Comparison of ENCODE assay signal across 12 cellular contexts in genomic region chr16:88684569-88685155, GRCh38. TPM values are rescaled to one million over a fixed set of nuclear protein-coding genes. Genes with fewer than 3 reads are reported as not detected.
DNase-seq lines count a peak whose midpoint lies in the region; ATAC-seq, FAIRE-seq and TF ChIP-seq lines count a peak whose summit lies in the region.
"Had no signal": no experiment of that assay in that cellular context is flagged by ENCODE, and none has a peak within 500 bp of the region (broad histone marks: within the 10 kb centered on the region; RNA-seq: fewer than 3 reads in every experiment).

No MANE protein-coding gene starts in this region.

- H3K79me2 ChIP-seq in Karpas-422 (ENCODE audit: low read length) (no peaks in the 10 kb centered on the region), GM12878 (ENCODE audit: control insufficient read depth, insufficient read depth, low read length) (no peaks in the 10 kb centered on the region; the same call in 1 of the 2 replicates)

- no peaks in the 10 kb centered on the region for H3K27me3 Mint-ChIP-seq in activated CD4-positive, alpha-beta T cell treated with anti-CD3 and anti-CD28 coated beads for 36 hours

- H2AFZ ChIP-seq in Karpas-422 (ENCODE audit: low read length), result no peak overlapping the region
- no peak overlapping the region for H2AFZ ChIP-seq in GM12878 (ENCODE audit: control insufficient read depth, low read depth, low read length)

- H3K36me3 ChIP-seq in Karpas-422 (ENCODE audit: insufficient read depth, low read length), result no peaks in the 10 kb centered on the region
- no peaks in the 10 kb centered on the region for H3K36me3 ChIP-seq in GM12878 (ENCODE audit: control insufficient read depth in 2 of 2, insufficient read depth in 2 of 2, low read length in 1 of 2)
- H3K36me3 ChIP-seq in psoas muscle (ENCODE audit: insufficient read depth in 1 of 2, low read depth in 1 of 2), result no peaks in the 10 kb centered on the region
- H3K36me3 ChIP-seq: vagina had no signal

- no TSS peak for BruUV-seq in GM12878 (replicated peaks; lab: Mats Ljungman, UMichigan)

- intact Hi-C loops in activated CD4-positive, alpha-beta T cell treated with anti-CD3 and anti-CD28 coated beads for 36 hours (cut with DNase I, micrococcal nuclease), result no loop called here
- intact Hi-C loops in GM12878 (cut with micrococcal nuclease; ENCODE audit: unreplicated experiment), result no loop called here
- intact Hi-C loops in psoas muscle (cut with DNase I), result no loop called here

- TF ChIP-seq POLR2A in GM12878 (IDR thresholded peaks at IDR 0.05; ENCODE audit: low read depth, low read length), result no peak

- TF ChIP-seq CTCF in GM12878 (IDR thresholded peaks at IDR 0.05 in 2 of 3, conservative IDR thresholded peaks at IDR 0.05 in 1 of 3; ENCODE audit: control insufficient read depth in 2 of 3, extremely low read depth in 1 of 3, insufficient read depth in 1 of 3, low read depth in 3 of 3, low read length in 3 of 3) (no peak), psoas muscle (IDR thresholded peaks at IDR 0.05) (no peak)

- TF ChIP-seq RAD21 in GM12878 (IDR thresholded peaks at IDR 0.05; ENCODE audit: insufficient read depth, low read depth, low read length), result no peak

- H3K4me3 ChIP-seq in Karpas-422 (ENCODE audit: low read length), result no peak overlapping the region
- no peak overlapping the region; the same call in 1 of the 2 replicates for H3K4me3 ChIP-seq in GM12878
- H3K4me3 ChIP-seq in psoas muscle, result peak overlapping the region; percentile 86

- no peak for DNase-seq in activated CD4-positive, alpha-beta T cell treated with anti-CD3 and anti-CD28 coated beads for 36 hours
- DNase-seq in activated CD4-positive, alpha-beta T cell treated with anti-CD3 and anti-CD28 coated beads, Interleukin-2, amount 50 U/mL, for 1 hour, result no peak
- DNase-seq in Karpas-422, result peak; percentile 52
- DNase-seq in GM12878 (ENCODE audit: low read depth, low spot score), result no peak
- peak in 1 of 2 donors; percentile 44 for DNase-seq in psoas muscle
- DNase-seq in DMS 273 (lab: John Stamatoyannopoulos, UW; ENCODE audit: unreplicated experiment), result no peak
- no peak for DNase-seq in effector CD8-positive, alpha-beta T cell (lab: John Stamatoyannopoulos, UW)
- DNase-seq in OCI-M1 (lab: John Stamatoyannopoulos, UW), result no peak
- DNase-seq: islet precursor cell, NCI-H2227 treated with DMSO at 0.1 percent for 48 hours had no signal

- RAD21 ChIA-PET in GM12878 (lab: Charles Lee; ENCODE audit: unreplicated experiment), result interaction anchor here (1.0 to 1.2 kb wide), 2 partner anchors 18 to 21 kb away, joined by 3 to 6 read pairs; partner anchors contain the start of gene MVD

- H3K4me1 Mint-ChIP-seq in activated CD4-positive, alpha-beta T cell treated with anti-CD3 and anti-CD28 coated beads for 36 hours, result peaks cover 40% of the 10 kb centered on the region

- H3K4me2 ChIP-seq in Karpas-422 (ENCODE audit: low read depth, low read length, poor library complexity, severe bottlenecking) (peak overlapping the region; percentile 98), GM12878 (ENCODE audit: control insufficient read depth, insufficient read depth) (peak overlapping the region; percentile 92)

- 63% methylated on average over 15 of the region's 15 CpGs for WGBS in GM12878 (ENCODE audit: insufficient coverage, insufficient replicate concordance, low lambda C conversion rate, missing lambda C conversion rate)
- WGBS in psoas muscle, 3 donors, result 42 to 64% (median 50%) methylated on average over 15 of the region's 15 CpGs

- H3K27ac ChIP-seq in Karpas-422 (ENCODE audit: low read length) (no peak overlapping the region), GM12878 (ENCODE audit: control insufficient read depth, insufficient read depth) (no peak overlapping the region), psoas muscle (peak overlapping the region; percentile 79)
- H3K27ac ChIP-seq: vagina had no signal

- H3K9me3 ChIP-seq in Karpas-422 (ENCODE audit: low read length) (no peaks in the 10 kb centered on the region), GM12878 (replicated peaks; ENCODE audit: control insufficient read depth, insufficient read depth, low read length) (no peaks in the 10 kb centered on the region), psoas muscle (no peaks in the 10 kb centered on the region)
- H3K9me3 ChIP-seq: vagina had no signal

- no peak for TF ChIP-seq EP300 in GM12878 (IDR thresholded peaks at IDR 0.05; ENCODE audit: borderline replicate concordance in 1 of 2, control insufficient read depth in 1 of 2, low read depth in 2 of 2, low read length in 2 of 2)

- POLR2A ChIA-PET in activated CD4-positive, alpha-beta T cell treated with anti-CD3 and anti-CD28 coated beads for 36 hours (lab: Charles Lee), result interaction anchor here (1.5 kb wide), 1 partner anchor 21 kb away, joined by 3 read pairs; no protein-coding TSS in a partner anchor
- POLR2A ChIA-PET in GM12878 (lab: Charles Lee), result no interaction called here

- peak overlapping the region; percentile 51 for H3K27ac Mint-ChIP-seq in activated CD4-positive, alpha-beta T cell treated with anti-CD3 and anti-CD28 coated beads for 36 hours

- ATAC-seq in activated CD4-positive, alpha-beta T cell treated with anti-CD3 and anti-CD28 coated beads for 36 hours, result no peak
- ATAC-seq in GM12878, result no peak
- no peak for ATAC-seq in psoas muscle

- no peak for FAIRE-seq in GM12878 (lab: Jason Lieb, UNC)

- peak overlapping the region; percentile 10 for H3K9ac ChIP-seq in Karpas-422 (ENCODE audit: low read length)
- H3K9ac ChIP-seq in GM12878 (ENCODE audit: control insufficient read depth, insufficient read depth, low read length), result peak overlapping the region; percentile 7; the same call in 1 of the 2 replicates

- no peaks in the 10 kb centered on the region for H3K9me3 Mint-ChIP-seq in activated CD4-positive, alpha-beta T cell treated with anti-CD3 and anti-CD28 coated beads for 36 hours (ENCODE audit: low read depth)

- SMC1A ChIA-PET in GM12878 (lab: Charles Lee; ENCODE audit: uncharacterized antibody, unreplicated experiment), result no interaction called here

- in situ Hi-C loops in GM12878 (cut with MboI), result no loop called here

- H3K4me1 ChIP-seq in Karpas-422 (ENCODE audit: low read length), result peaks cover 47% of the 10 kb centered on the region
- peaks cover 40% of the 10 kb centered on the region for H3K4me1 ChIP-seq in GM12878 (ENCODE audit: control insufficient read depth, insufficient read depth, low read length)
- peaks cover 42% of the 10 kb centered on the region for H3K4me1 ChIP-seq in psoas muscle

- H3K4me3 Mint-ChIP-seq in activated CD4-positive, alpha-beta T cell treated with anti-CD3 and anti-CD28 coated beads for 36 hours, result peak overlapping the region; percentile 70

- H3K9me2 ChIP-seq in Karpas-422 (replicated peaks; ENCODE audit: insufficient read depth, low read length), result no peaks in the 10 kb centered on the region

- no peaks in the 10 kb centered on the region for H4K20me1 ChIP-seq in Karpas-422 (ENCODE audit: insufficient read depth, low read depth, low read length)
- H4K20me1 ChIP-seq in GM12878 (ENCODE audit: control insufficient read depth, insufficient read depth), result no peaks in the 10 kb centered on the region

- CTCF ChIA-PET in activated CD4-positive, alpha-beta T cell treated with anti-CD3 and anti-CD28 coated beads for 36 hours (lab: Charles Lee), result interaction anchor here (0.6 to 1.5 kb wide), 11 partner anchors 10 to 227 kb away, joined by 3 to 7 read pairs (median 3); partner anchors contain the start of gene MVD
- CTCF ChIA-PET in GM12878 (lab: Yijun Ruan, JAX), result interaction anchor here (1.1 to 1.3 kb wide), 5 partner anchors 11 to 97 kb away, joined by 3 to 6 read pairs (median 3); partner anchors contain the start of gene MVD

- H3K36me3 Mint-ChIP-seq in activated CD4-positive, alpha-beta T cell treated with anti-CD3 and anti-CD28 coated beads for 36 hours (ENCODE audit: low read depth), result peaks cover 3% of the 10 kb centered on the region

- H3K27me3 ChIP-seq in Karpas-422 (ENCODE audit: low read length) (no peaks in the 10 kb centered on the region), GM12878 (replicated peaks in 1 of 2; ENCODE audit: control insufficient read depth in 2 of 2, insufficient read depth in 2 of 2, low read length in 1 of 2) (no peaks in the 10 kb centered on the region; a peak in 1 of 4 replicates), psoas muscle (ENCODE audit: insufficient read depth in 3 of 3, low read length in 2 of 3) (no peaks in the 10 kb centered on the region)
- H3K27me3 ChIP-seq: vagina had no signal

RNA-seq across cellular contexts. Expression of gene SNAI3, which starts 1.6 kb away (rescaled TPM):
- total RNA-seq in activated CD4-positive, alpha-beta T cell treated with anti-CD3 and anti-CD28 coated beads for 36 hours, result 1 to 10 TPM; 3.6 to 4.1 TPM
- total RNA-seq in Karpas-422 (2014; rRNA removed; shearing (Covaris generic); ENCODE audit: low replicate concordance), result 1.3 and 1.4 TPM in 2 replicates
- 2.4 and 3.1 TPM in 2 replicates for total RNA-seq in GM12878 (2013; cell fraction: nucleolus; rRNA removed)
- total RNA-seq in GM12878 (2014; rRNA removed) (4.7 and 6.5 TPM in 2 replicates), GM12878 (2014; rRNA removed; fragmentation: Illumina TruSeq; extraction: Trizol) (1.2 and 1.7 TPM in 2 replicates), GM12878 (2021) (5.7 and 7.4 TPM in 2 replicates), psoas muscle (1 to 10 TPM; 1.5 to 8.5 (median 4.0) TPM)
- polyA plus RNA-seq in GM12878 (2011; ENCODE audit: low read depth), result 1.5 TPM
- polyA plus RNA-seq in GM12878 (2011; rRNA removed) (0.53 and 1.5 TPM in 2 replicates), GM12878 (2014; fragmentation: Illumina TruSeq; extraction: Trizol) (0.10 and 1.4 TPM in 2 replicates), GM12878 (2014; fragmentation: Nextera tagmentation; extraction: Ambion mirVana) (under 1 TPM; 0.21 to 0.26 TPM), GM12878 (2014; rRNA removed) (4.3 and 6.6 TPM in 2 replicates), GM12878 (2016; fragmentation: Nextera tagmentation; extraction: Ambion mirVana) (1 to 10 TPM; 6.2 to 7.1 TPM), psoas muscle (1 to 10 TPM; 1.2 to 5.3 (median 3.0) TPM)
- polyA plus RNA-seq in GM12878 (2011; cell fraction: cytosol; rRNA removed), result 2.0 and 3.2 TPM in 2 replicates
- 4.2 TPM in 2 replicates for polyA plus RNA-seq in GM12878 (2011; cell fraction: nucleus; rRNA removed)
- polyA plus RNA-seq in GM12878 (2012), result 2.6 and 2.8 TPM in 2 replicates
- 1.1 and 2.2 TPM in 2 replicates for polyA minus RNA-seq in GM12878 (2011; rRNA and poly(A)+ RNA removed)
- 2.3 and 2.4 TPM in 2 replicates for polyA minus RNA-seq in GM12878 (2011; cell fraction: cytosol; rRNA and poly(A)+ RNA removed)
- polyA minus RNA-seq in GM12878 (2011; cell fraction: nucleus; rRNA and poly(A)+ RNA removed), result 0.97 and 2.1 TPM in 2 replicates
- total RNA-seq: M059J, vagina had no signal

RNA-seq across cellular contexts. Expression of gene RNF166, which starts 21.5 kb away (rescaled TPM):
- total RNA-seq in activated CD4-positive, alpha-beta T cell treated with anti-CD3 and anti-CD28 coated beads for 36 hours, result 10 to 100 TPM; 44.0 to 49.7 TPM
- total RNA-seq in Karpas-422 (2014; rRNA removed; shearing (Covaris generic); ENCODE audit: low replicate concordance), result 16.9 and 27.1 TPM in 2 replicates
- 28.0 and 31.3 TPM in 2 replicates for total RNA-seq in GM12878 (2013; cell fraction: nucleolus; rRNA removed)
- total RNA-seq in GM12878 (2014; rRNA removed) (23.3 and 26.4 TPM in 2 replicates), GM12878 (2014; rRNA removed; fragmentation: Illumina TruSeq; extraction: Trizol) (5.2 and 6.4 TPM in 2 replicates), GM12878 (2021) (24.5 and 29.8 TPM in 2 replicates), psoas muscle (10 to 100 TPM; 13.4 to 22.9 (median 15.7) TPM)
- polyA plus RNA-seq in GM12878 (2011; ENCODE audit: low read depth), result 4.3 TPM
- polyA plus RNA-seq in GM12878 (2011; rRNA removed) (4.8 and 8.3 TPM in 2 replicates), GM12878 (2014; fragmentation: Illumina TruSeq; extraction: Trizol) (1.7 and 5.3 TPM in 2 replicates), GM12878 (2014; fragmentation: Nextera tagmentation; extraction: Ambion mirVana) (1 to 10 TPM in 1 of 2 experiments, under 1 TPM in 1; 0.48 to 1.3 TPM), GM12878 (2014; rRNA removed) (32.8 and 35.2 TPM in 2 replicates), GM12878 (2016; fragmentation: Nextera tagmentation; extraction: Ambion mirVana) (10 to 100 TPM; 15.8 to 16.5 TPM), psoas muscle (10 to 100 TPM; 10.1 to 14.9 (median 12.1) TPM)
- polyA plus RNA-seq in GM12878 (2011; cell fraction: cytosol; rRNA removed), result 10.1 and 17.1 TPM in 2 replicates
- polyA plus RNA-seq in GM12878 (2011; cell fraction: nucleus; rRNA removed), result 112 and 135 TPM in 2 replicates
- polyA plus RNA-seq in GM12878 (2012), result 10.8 and 13.5 TPM in 2 replicates
- 4.8 and 16.4 TPM in 2 replicates for polyA minus RNA-seq in GM12878 (2011; rRNA and poly(A)+ RNA removed)
- 9.6 and 9.8 TPM in 2 replicates for polyA minus RNA-seq in GM12878 (2011; cell fraction: cytosol; rRNA and poly(A)+ RNA removed)
- 22.8 and 28.5 TPM in 2 replicates for polyA minus RNA-seq in GM12878 (2011; cell fraction: nucleus; rRNA and poly(A)+ RNA removed)

RNA-seq across cellular contexts. Expression of gene CTU2, which starts 21.6 kb away (rescaled TPM):
- total RNA-seq in activated CD4-positive, alpha-beta T cell treated with anti-CD3 and anti-CD28 coated beads for 36 hours, result 10 to 100 TPM; 29.6 to 36.2 TPM
- total RNA-seq in Karpas-422 (2014; rRNA removed; shearing (Covaris generic); ENCODE audit: low replicate concordance), result 11.3 and 23.8 TPM in 2 replicates
- total RNA-seq in GM12878 (2013; cell fraction: nucleolus; rRNA removed), result 16.7 and 18.4 TPM in 2 replicates
- total RNA-seq in GM12878 (2014; rRNA removed) (17.8 and 23.3 TPM in 2 replicates), GM12878 (2014; rRNA removed; fragmentation: Illumina TruSeq; extraction: Trizol) (11.0 and 12.2 TPM in 2 replicates), GM12878 (2021) (44.5 and 48.5 TPM in 2 replicates), psoas muscle (10 to 100 TPM; 12.4 to 24.1 (median 19.6) TPM)
- polyA plus RNA-seq in GM12878 (2011; ENCODE audit: low read depth), result 12.3 TPM
- polyA plus RNA-seq in GM12878 (2011; rRNA removed) (6.8 and 13.2 TPM in 2 replicates), GM12878 (2014; fragmentation: Illumina TruSeq; extraction: Trizol) (1.5 and 5.6 TPM in 2 replicates), GM12878 (2014; fragmentation: Nextera tagmentation; extraction: Ambion mirVana) (1 to 10 TPM in 1 of 2 experiments, under 1 TPM in 1; 0.32 to 4.0 TPM), GM12878 (2014; rRNA removed) (31.2 and 38.9 TPM in 2 replicates), GM12878 (2016; fragmentation: Nextera tagmentation; extraction: Ambion mirVana) (10 to 100 TPM; 33.2 to 43.4 TPM), psoas muscle (10 to 100 TPM; 20.2 to 24.1 (median 21.9) TPM)
- polyA plus RNA-seq in GM12878 (2011; cell fraction: cytosol; rRNA removed), result 20.3 and 30.6 TPM in 2 replicates
- 47.9 and 63.5 TPM in 2 replicates for polyA plus RNA-seq in GM12878 (2011; cell fraction: nucleus; rRNA removed)
- 12.7 and 17.5 TPM in 2 replicates for polyA plus RNA-seq in GM12878 (2012)
- polyA minus RNA-seq in GM12878 (2011; rRNA and poly(A)+ RNA removed), result 6.7 and 19.8 TPM in 2 replicates
- 14.7 and 16.6 TPM in 2 replicates for polyA minus RNA-seq in GM12878 (2011; cell fraction: cytosol; rRNA and poly(A)+ RNA removed)
- polyA minus RNA-seq in GM12878 (2011; cell fraction: nucleus; rRNA and poly(A)+ RNA removed), result 15.8 and 23.2 TPM in 2 replicates

RNA-seq across cellular contexts. Expression of gene MVD, which starts 21.8 kb away (rescaled TPM):
- 10 to 100 TPM; 62.8 to 81.1 TPM for total RNA-seq in activated CD4-positive, alpha-beta T cell treated with anti-CD3 and anti-CD28 coated beads for 36 hours
- 35.0 and 82.2 TPM in 2 replicates for total RNA-seq in Karpas-422 (2014; rRNA removed; shearing (Covaris generic); ENCODE audit: low replicate concordance)
- 81.8 and 88.4 TPM in 2 replicates for total RNA-seq in GM12878 (2013; cell fraction: nucleolus; rRNA removed)
- 101 and 104 TPM in 2 replicates for total RNA-seq in GM12878 (2014; rRNA removed)
- total RNA-seq in GM12878 (2014; rRNA removed; fragmentation: Illumina TruSeq; extraction: Trizol), result 45.0 and 50.0 TPM in 2 replicates
- 132 and 147 TPM in 2 replicates for total RNA-seq in GM12878 (2021)
- polyA plus RNA-seq in GM12878 (2011; ENCODE audit: low read depth), result 21.0 TPM
- 15.5 and 41.4 TPM in 2 replicates for polyA plus RNA-seq in GM12878 (2011; rRNA removed)
- polyA plus RNA-seq in GM12878 (2011; cell fraction: cytosol; rRNA removed), result 53.9 and 79.5 TPM in 2 replicates
- 293 and 318 TPM in 2 replicates for polyA plus RNA-seq in GM12878 (2011; cell fraction: nucleus; rRNA removed)
- 91.8 and 107 TPM in 2 replicates for polyA plus RNA-seq in GM12878 (2012)
- polyA plus RNA-seq in GM12878 (2014; fragmentation: Illumina TruSeq; extraction: Trizol), result 8.4 and 28.9 TPM in 2 replicates
- 1 to 10 TPM; 5.0 to 6.8 TPM for polyA plus RNA-seq in GM12878 (2014; fragmentation: Nextera tagmentation; extraction: Ambion mirVana)
- polyA plus RNA-seq in GM12878 (2014; rRNA removed), result 80.1 and 95.9 TPM in 2 replicates
- polyA plus RNA-seq in GM12878 (2016; fragmentation: Nextera tagmentation; extraction: Ambion mirVana), result 10 to 100 TPM; 80.5 to 85.4 TPM
- polyA minus RNA-seq in GM12878 (2011; rRNA and poly(A)+ RNA removed), result 18.5 and 44.7 TPM in 2 replicates
- polyA minus RNA-seq in GM12878 (2011; cell fraction: cytosol; rRNA and poly(A)+ RNA removed), result 25.0 and 33.1 TPM in 2 replicates
- 39.9 and 52.2 TPM in 2 replicates for polyA minus RNA-seq in GM12878 (2011; cell fraction: nucleus; rRNA and poly(A)+ RNA removed)
- 10 to 100 TPM; 11.7 to 26.8 (median 16.1) TPM for total RNA-seq in psoas muscle
- 10 to 100 TPM; 13.7 to 19.2 (median 15.9) TPM for polyA plus RNA-seq in psoas muscle

RNA-seq across cellular contexts. Expression of gene CYBA, which starts 33.8 kb away (rescaled TPM):
- total RNA-seq in activated CD4-positive, alpha-beta T cell treated with anti-CD3 and anti-CD28 coated beads for 36 hours, result 100 to 1,000 TPM; 155 to 200 TPM
- total RNA-seq in Karpas-422 (2014; rRNA removed; shearing (Covaris generic); ENCODE audit: low replicate concordance), result 395 and 1,207 TPM in 2 replicates
- 178 and 189 TPM in 2 replicates for total RNA-seq in GM12878 (2013; cell fraction: nucleolus; rRNA removed)
- total RNA-seq in GM12878 (2014; rRNA removed) (531 and 598 TPM in 2 replicates), GM12878 (2014; rRNA removed; fragmentation: Illumina TruSeq; extraction: Trizol) (114 and 132 TPM in 2 replicates), GM12878 (2021) (373 and 384 TPM in 2 replicates), psoas muscle (10 to 100 TPM; 17.1 to 20.2 (median 19.2) TPM)
- 92.9 TPM for polyA plus RNA-seq in GM12878 (2011; ENCODE audit: low read depth)
- polyA plus RNA-seq in GM12878 (2011; rRNA removed) (29.3 and 78.7 TPM in 2 replicates), GM12878 (2014; fragmentation: Illumina TruSeq; extraction: Trizol) (7.9 and 53.2 TPM in 2 replicates), GM12878 (2014; fragmentation: Nextera tagmentation; extraction: Ambion mirVana) (under 1 TPM; 0.55 to 0.66 TPM), GM12878 (2014; rRNA removed) (551 and 668 TPM in 2 replicates), GM12878 (2016; fragmentation: Nextera tagmentation; extraction: Ambion mirVana) (100 to 1,000 TPM; 462 to 477 TPM), psoas muscle (10 to 100 TPM in 2 of 3 donors, 1 to 10 TPM in 1; 9.1 to 28.0 (median 24.0) TPM)
- 257 and 379 TPM in 2 replicates for polyA plus RNA-seq in GM12878 (2011; cell fraction: cytosol; rRNA removed)
- 417 and 477 TPM in 2 replicates for polyA plus RNA-seq in GM12878 (2011; cell fraction: nucleus; rRNA removed)
- polyA plus RNA-seq in GM12878 (2012), result 413 and 478 TPM in 2 replicates
- polyA minus RNA-seq in GM12878 (2011; rRNA and poly(A)+ RNA removed), result 55.5 and 207 TPM in 2 replicates
- 88.6 and 114 TPM in 2 replicates for polyA minus RNA-seq in GM12878 (2011; cell fraction: cytosol; rRNA and poly(A)+ RNA removed)
- polyA minus RNA-seq in GM12878 (2011; cell fraction: nucleus; rRNA and poly(A)+ RNA removed), result 55.1 and 94.4 TPM in 2 replicates
- total RNA-seq: M059J had no signal
